In the genomic region with DNA sequence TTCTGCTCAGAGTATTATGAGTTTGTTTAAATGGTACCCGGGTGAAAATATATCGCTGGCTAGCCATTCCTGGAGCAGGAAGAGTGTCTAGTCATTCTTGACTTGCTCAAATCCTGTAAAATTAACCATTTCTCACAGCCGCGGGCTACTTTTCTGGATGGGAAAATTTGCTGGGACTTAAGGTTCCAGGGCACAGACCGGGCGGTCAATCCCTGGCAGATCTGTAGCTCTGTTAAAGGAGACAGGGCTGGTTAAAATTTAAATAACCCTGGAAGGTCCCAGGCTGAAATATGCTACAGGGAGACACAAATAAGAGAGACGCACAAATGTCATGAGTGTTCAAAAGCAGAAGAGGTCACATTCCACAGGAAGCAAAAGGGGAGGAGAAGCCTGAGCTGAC, we compare ENCODE assay signal across 6 cellular contexts.
"Had no signal": no experiment of that assay in that cellular context is flagged by ENCODE, and none has a peak within 500 bp of the region (broad histone marks: within the 10 kb centered on the region; RNA-seq: fewer than 3 reads in every experiment).

No MANE protein-coding gene starts in this region.

- H3K36me3 Mint-ChIP-seq: IgD-negative memory B cell had no signal

- DNase-seq: IMR-90, KBM-7, KG1 had no signal

- H3K4me1 Mint-ChIP-seq: IgD-negative memory B cell had no signal

- H3K27ac Mint-ChIP-seq: IgD-negative memory B cell had no signal

- H3K4me3 Mint-ChIP-seq: IgD-negative memory B cell had no signal

- ATAC-seq: HepG2, K562 had no signal
